8 cellular contexts compared by ENCODE assay signal in genomic region chr5:35319231-35320002, GRCh38.
DNase-seq lines count a peak whose midpoint lies in the region; ATAC-seq lines count a peak whose summit lies in the region.

No MANE protein-coding gene starts in this region.

- H3K23ac ChIP-seq in mesendoderm (ENCODE audit: low read length) = no peak overlapping the region

- DNase-seq in KBM-7 (peak; percentile 90), mucosa of gallbladder (ENCODE audit: low spot score) (peak; percentile 44), islet precursor cell (no peak), AG20443 (ENCODE audit: low spot score) (no peak), mesendoderm (no peak)
- peak; percentile 94 for DNase-seq in activated naive CD4-positive, alpha-beta T cell treated with anti-CD3 and anti-CD28 coated beads for 36 hours

- H3K27ac Mint-ChIP-seq in activated naive CD4-positive, alpha-beta T cell treated with anti-CD3 and anti-CD28 coated beads for 36 hours = peak overlapping the region; percentile 24

- ATAC-seq in GM18502 (IDR thresholded peaks at IDR 0.05; ENCODE audit: poor library complexity, unreplicated experiment) = peak; percentile 99
- peak; percentile 98 for ATAC-seq in GM21723 (IDR thresholded peaks at IDR 0.05; ENCODE audit: unreplicated experiment)

- CTCF ChIA-PET in activated naive CD4-positive, alpha-beta T cell treated with anti-CD3 and anti-CD28 coated beads for 36 hours (lab: Charles Lee) = no interaction called here

- H3K36me3 ChIP-seq in mesendoderm (ENCODE audit: control insufficient read depth, insufficient read depth, low read length) = no peaks in the 10 kb centered on the region

- H3K27ac ChIP-seq in mesendoderm (ENCODE audit: low read depth, low read length) = no peak overlapping the region

- WGBS in mesendoderm (ENCODE audit: extremely low coverage, insufficient coverage, low lambda C conversion rate) = 100% methylated on average over 1 of the region's 5 CpGs

- H2BK5ac ChIP-seq in mesendoderm (ENCODE audit: low read length) = no peak overlapping the region

- H3K79me1 ChIP-seq in mesendoderm (ENCODE audit: low read length) = no peaks in the 10 kb centered on the region

- intact Hi-C loops in activated naive CD4-positive, alpha-beta T cell treated with anti-CD3 and anti-CD28 coated beads for 36 hours (cut with micrococcal nuclease) = loop anchor here (1.0 to 10.0 kb wide), 13 partner anchors 87 to 923 kb away; partner anchors contain the start of genes NADK2, PRLR and SPEF2

- no peak overlapping the region for H2BK120ac ChIP-seq in mesendoderm (ENCODE audit: low read depth, low read length)

- no peak overlapping the region for H3K9ac ChIP-seq in mesendoderm (ENCODE audit: low read length)

- no peaks in the 10 kb centered on the region for H3K36me3 Mint-ChIP-seq in activated naive CD4-positive, alpha-beta T cell treated with anti-CD3 and anti-CD28 coated beads for 36 hours (ENCODE audit: low read depth)

- H3K4me2 ChIP-seq in mesendoderm (ENCODE audit: low read length) = no peak overlapping the region

- H3K18ac ChIP-seq in mesendoderm (ENCODE audit: low read length) = no peak overlapping the region

- no peak overlapping the region for H4K8ac ChIP-seq in mesendoderm (ENCODE audit: low read depth, low read length)

- no peak overlapping the region for H3K4me3 ChIP-seq in mesendoderm (ENCODE audit: low read length)

- in situ Hi-C loops in KBM-7 (cut with MboI; ENCODE audit: low pct_unique_long_range_greater_than_20kb, low sequenced_read_pairs) = no loop called here

- H3K4me1 Mint-ChIP-seq in activated naive CD4-positive, alpha-beta T cell treated with anti-CD3 and anti-CD28 coated beads for 36 hours (ENCODE audit: low read depth) = peaks cover 14% of the 10 kb centered on the region

- no peak overlapping the region for H4K5ac ChIP-seq in mesendoderm (ENCODE audit: low read length)

- H2AK5ac ChIP-seq in mesendoderm (ENCODE audit: low read length) = no peak overlapping the region

- no peaks in the 10 kb centered on the region for H3K79me2 ChIP-seq in mesendoderm (ENCODE audit: control insufficient read depth, insufficient read depth, low read length)

- no peaks in the 10 kb centered on the region for H3K27me3 ChIP-seq in mesendoderm (ENCODE audit: insufficient read depth, low read length, poor library complexity)

- H3K4ac ChIP-seq in mesendoderm (ENCODE audit: low read depth, low read length) = no peak overlapping the region

- H3K4me3 Mint-ChIP-seq in activated naive CD4-positive, alpha-beta T cell treated with anti-CD3 and anti-CD28 coated beads for 36 hours = no peak overlapping the region

- no peak overlapping the region for H3K56ac ChIP-seq in mesendoderm (ENCODE audit: low read length)

- no peaks in the 10 kb centered on the region for H3K4me1 ChIP-seq in mesendoderm (ENCODE audit: control insufficient read depth, low read depth, low read length)

- H3K9me3 Mint-ChIP-seq in activated naive CD4-positive, alpha-beta T cell treated with anti-CD3 and anti-CD28 coated beads for 36 hours = peaks cover 1% of the 10 kb centered on the region

- H3K27me3 Mint-ChIP-seq in activated naive CD4-positive, alpha-beta T cell treated with anti-CD3 and anti-CD28 coated beads for 36 hours (ENCODE audit: low read depth) = peaks cover 23% of the 10 kb centered on the region

- no peak overlapping the region for H2BK15ac ChIP-seq in mesendoderm (replicated peaks; ENCODE audit: low read depth)

Comparison
In these comparisons a context has a peak if more than half of its experiments do, and no peak if none do; other contexts are left out.
1. DNase-seq: peak in KBM-7 (single experiment), activated naive CD4-positive, alpha-beta T cell treated with anti-CD3 and anti-CD28 coated beads for 36 hours (single experiment) and mucosa of gallbladder (single experiment); none in islet precursor cell (single experiment), AG20443 (single experiment) and mesendoderm (single experiment).